In the genomic region with DNA sequence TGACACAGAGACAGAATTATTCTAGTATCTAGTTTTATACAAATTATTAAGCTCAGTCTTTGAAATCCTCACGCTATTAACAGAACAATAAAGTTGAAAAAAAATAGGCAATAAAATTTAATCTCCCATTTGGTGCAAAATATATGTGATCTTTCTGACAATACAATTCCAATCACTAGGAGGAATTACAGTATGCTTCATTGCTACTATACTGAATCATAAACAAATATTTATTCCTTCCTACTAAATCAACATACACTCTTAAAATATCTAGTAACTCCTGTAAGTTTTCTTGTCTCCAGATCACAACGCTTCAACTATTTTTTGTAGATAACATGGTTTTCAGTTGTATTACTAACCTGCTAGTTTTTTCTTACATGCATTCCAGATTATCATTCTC, we compare ENCODE assay signal across 35 cellular contexts.
"Had no signal": no experiment of that assay in that cellular context is flagged by ENCODE, and none has a peak within 500 bp of the region (broad histone marks: within the 10 kb centered on the region; RNA-seq: fewer than 3 reads in every experiment).

No MANE protein-coding gene starts in this region.

- H3K36me3 ChIP-seq: MG63 had no signal

- H3K4me3 ChIP-seq: MG63 had no signal

- H3K9me3 ChIP-seq: MG63 had no signal

- H3K27me3 ChIP-seq: MG63 had no signal

- DNase-seq: Karpas-422, Kasumi-1, MG63, MM.1S, MV-4-11, NCI-H1048, NCI-H1092, NCI-H1092 treated with DMSO at 0.1 percent for 48 hours, NCI-H1105, NCI-H1105 treated with DMSO at 0.1 percent for 48 hours, NCI-H1417, NCI-H1417 treated with DMSO at 0.1 percent for 48 hours, NCI-H1436, NCI-H1436 treated with DMSO at 0.1 percent for 48 hours, NCI-H146, NCI-H1694, NCI-H1694 treated with DMSO at 0.1 percent for 48 hours, NCI-H187, NCI-H187 treated with DMSO at 0.1 percent for 48 hours, NCI-H1930, NCI-H2029, NCI-H2029 treated with DMSO at 0.1 percent for 48 hours, NCI-H2081, NCI-H2081 treated with DMSO at 0.1 percent for 48 hours, NCI-H2107, NCI-H2171, NCI-H2171 treated with DMSO at 0.1 percent for 48 hours, NCI-H2227 treated with DMSO at 0.1 percent for 48 hours, NCI-H226, NCI-H345, NCI-H446, NCI-H446 treated with DMSO at 0.1 percent for 48 hours, NCI-H510A, NCI-H510A treated with DMSO at 0.1 percent for 48 hours, NCI-H524 had no signal
